In genomic region chr1:26363549-26364448, GRCh38 we compare ENCODE assay signal across 8 cellular contexts. TPM values are rescaled to one million over a fixed set of nuclear protein-coding genes. Genes with fewer than 3 reads are reported as not detected.
DNase-seq lines count a peak whose midpoint lies in the region; ATAC-seq, FAIRE-seq and TF ChIP-seq lines count a peak whose summit lies in the region.

No MANE protein-coding gene starts in this region.

- H3K9me3 Mint-ChIP-seq in activated naive CD4-positive, alpha-beta T cell treated with anti-CD3 and anti-CD28 coated beads, Interleukin-2, amount 50 U/mL, for 24 hours: no peaks in the 10 kb centered on the region

- no peaks in the 10 kb centered on the region for H3K9me3 ChIP-seq in SU-DHL-6 (ENCODE audit: insufficient read depth, low read length)
- H3K9me3 ChIP-seq in psoas muscle: no peaks in the 10 kb centered on the region

- H3K4me3 ChIP-seq in SU-DHL-6 (ENCODE audit: insufficient read depth, low read length, poor library complexity, severe bottlenecking) (no peak overlapping the region), psoas muscle (no peak overlapping the region)

- H3K36me3 ChIP-seq in SU-DHL-6 (ENCODE audit: low read length) (no peaks in the 10 kb centered on the region), psoas muscle (ENCODE audit: insufficient read depth in 1 of 2, low read depth in 1 of 2) (no peaks in the 10 kb centered on the region)

- no peak overlapping the region for H2AFZ ChIP-seq in SU-DHL-6 (ENCODE audit: low read depth, low read length, severe bottlenecking)

- no peaks in the 10 kb centered on the region for H4K20me1 ChIP-seq in SU-DHL-6 (ENCODE audit: low read depth, low read length)

- no peaks in the 10 kb centered on the region for H3K9me2 ChIP-seq in SU-DHL-6 (replicated peaks; ENCODE audit: insufficient read depth, low read length)

- no peak overlapping the region for H3K9ac ChIP-seq in SU-DHL-6 (ENCODE audit: low read length)

- peaks cover 4% of the 10 kb centered on the region for H3K27me3 Mint-ChIP-seq in activated naive CD4-positive, alpha-beta T cell treated with anti-CD3 and anti-CD28 coated beads, Interleukin-2, amount 50 U/mL, for 24 hours

- WGBS in psoas muscle, 3 donors: 27 to 36% (median 34%) methylated on average over 26 of the region's 26 CpGs

- H3K27me3 ChIP-seq in SU-DHL-6 (ENCODE audit: low read length) (no peaks in the 10 kb centered on the region), psoas muscle (ENCODE audit: insufficient read depth in 3 of 3, low read length in 2 of 3) (peaks cover 0 to 54% (median 15%) of the 10 kb centered on the region in 3 donors)

- intact Hi-C loops in cardiac septum (cut with DNase I) (loop anchor here (5.0 kb wide), 1 partner anchor 76 kb away; no protein-coding TSS in a partner anchor), psoas muscle (cut with DNase I) (no loop called here)

- H3K4me2 ChIP-seq in SU-DHL-6 (ENCODE audit: low read depth, low read length, poor library complexity, severe bottlenecking): no peak overlapping the region

- peak overlapping the region; percentile 17 for H3K27ac Mint-ChIP-seq in activated naive CD4-positive, alpha-beta T cell treated with anti-CD3 and anti-CD28 coated beads, Interleukin-2, amount 50 U/mL, for 24 hours

- peaks cover 45% of the 10 kb centered on the region for H3K4me1 Mint-ChIP-seq in activated naive CD4-positive, alpha-beta T cell treated with anti-CD3 and anti-CD28 coated beads, Interleukin-2, amount 50 U/mL, for 24 hours

- no peak overlapping the region for H3K27ac ChIP-seq in SU-DHL-6 (ENCODE audit: low read depth, low read length)
- H3K27ac ChIP-seq in psoas muscle: no peak overlapping the region

- H3K4me1 ChIP-seq in psoas muscle: no peaks in the 10 kb centered on the region

- no peaks in the 10 kb centered on the region for H3K79me2 ChIP-seq in SU-DHL-6 (ENCODE audit: insufficient read depth, low read length)

- ATAC-seq in psoas muscle (peak; percentile 63 to 84 (median 77)), GM18861 (IDR thresholded peaks at IDR 0.05; ENCODE audit: unreplicated experiment) (no peak), HG02970 (IDR thresholded peaks at IDR 0.05; ENCODE audit: low FRiP score, unreplicated experiment) (no peak)

- peak; percentile 74 for FAIRE-seq in G401.6 (lab: Jason Lieb, UNC)

- H3K36me3 Mint-ChIP-seq in activated naive CD4-positive, alpha-beta T cell treated with anti-CD3 and anti-CD28 coated beads, Interleukin-2, amount 50 U/mL, for 24 hours: no peaks in the 10 kb centered on the region

- TF ChIP-seq CTCF in SU-DHL-6 (IDR thresholded peaks at IDR 0.05; ENCODE audit: insufficient read depth, low read length, poor library complexity, severe bottlenecking) (peak; percentile 93), psoas muscle (IDR thresholded peaks at IDR 0.05) (peak; percentile 85)

- DNase-seq in Kasumi-1 (lab: John Stamatoyannopoulos, UW): peak; percentile 89 to 90
- peak; percentile 87 for DNase-seq in cardiac septum (ENCODE audit: low spot score)
- peak; percentile 80 to 83 for DNase-seq in psoas muscle

- no peaks in the 10 kb centered on the region for H3F3A ChIP-seq in SU-DHL-6 (ENCODE audit: insufficient read depth)

- peak overlapping the region; percentile 55 for H3K4me3 Mint-ChIP-seq in activated naive CD4-positive, alpha-beta T cell treated with anti-CD3 and anti-CD28 coated beads, Interleukin-2, amount 50 U/mL, for 24 hours

RNA-seq across cellular contexts. Expression of gene ZNF683, which starts 8.8 kb away (rescaled TPM):
- total RNA-seq in cardiac septum (not detected), psoas muscle (not detected)
- polyA plus RNA-seq in psoas muscle: under 1 TPM in 1 of 3 donors, not detected in 2; 0.06 TPM

RNA-seq across cellular contexts. Expression of gene CRYBG2, which starts 9.9 kb away (rescaled TPM):
- total RNA-seq in cardiac septum (not detected), psoas muscle (1 to 10 TPM in 1 of 4 donors, under 1 TPM in 1, not detected in 2; 0.56 to 2.9 TPM)
- under 1 TPM in 1 of 3 donors, not detected in 2; 0.01 TPM for polyA plus RNA-seq in psoas muscle

RNA-seq across cellular contexts. Expression of gene CD52, which starts 46.0 kb away (rescaled TPM):
- 4.6 TPM for total RNA-seq in cardiac septum
- total RNA-seq in psoas muscle: 1 to 10 TPM; 2.1 to 4.2 (median 4.1) TPM
- 1 to 10 TPM; 2.9 to 3.9 (median 3.6) TPM for polyA plus RNA-seq in psoas muscle

RNA-seq across cellular contexts. Expression of gene LIN28A, which starts 46.8 kb away (rescaled TPM):
- total RNA-seq in cardiac septum: not detected
- not detected for total RNA-seq in psoas muscle
- polyA plus RNA-seq in psoas muscle: not detected

RNA-seq across cellular contexts. Expression of gene UBXN11, which starts 57.4 kb away (rescaled TPM):
- total RNA-seq in cardiac septum: 8.3 TPM
- 1 to 10 TPM; 3.5 to 7.0 (median 3.9) TPM for total RNA-seq in psoas muscle
- 1 to 10 TPM; 3.9 to 6.8 (median 5.8) TPM for polyA plus RNA-seq in psoas muscle

Comparison
In these comparisons a context has a peak if more than half of its experiments do, and no peak if none do; other contexts are left out.
1. ATAC-seq: peak in psoas muscle (4 of 4); none in GM18861 (single experiment) and HG02970 (single experiment).
2. Peak in every context shown above with its lines, with median percentiles within 50 percentile points of each other: DNase-seq.